28 cellular contexts compared by ENCODE assay signal in the genomic region with DNA sequence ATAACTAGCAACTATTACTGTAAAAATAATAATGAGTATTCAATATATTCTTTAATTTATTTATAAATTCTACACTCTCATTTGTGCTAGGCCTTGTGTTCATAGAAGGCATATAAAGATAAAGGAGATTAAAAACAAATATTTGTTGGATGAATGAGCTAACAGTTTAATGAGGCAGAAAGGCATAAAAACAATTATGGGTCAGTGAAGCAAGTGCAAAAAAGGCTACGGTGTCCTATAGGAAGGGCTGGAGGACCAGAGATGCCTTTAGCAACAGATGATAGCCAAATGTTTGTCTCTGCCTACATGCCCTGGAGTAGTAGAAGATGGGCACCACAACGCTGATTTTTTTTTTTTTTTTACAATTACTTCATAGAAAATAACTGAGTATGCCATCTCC. TPM values are rescaled to one million over a fixed set of nuclear protein-coding genes. Genes with fewer than 3 reads are reported as not detected.
"Had no signal": no experiment of that assay in that cellular context is flagged by ENCODE, and none has a peak within 500 bp of the region (broad histone marks: within the 10 kb centered on the region; RNA-seq: fewer than 3 reads in every experiment).

No MANE protein-coding gene starts in this region.

- H3K27ac Mint-ChIP-seq: T-cell, T-helper 17 cell had no signal

- DNase-seq: Karpas-422, KBM-7, MM.1S, MV-4-11, NCI-H1092, NCI-H1105, NCI-H1417 treated with DMSO at 0.1 percent for 48 hours, NCI-H1436 treated with DMSO at 0.1 percent for 48 hours, NCI-H1694 treated with DMSO at 0.1 percent for 48 hours, NCI-H187 treated with DMSO at 0.1 percent for 48 hours, NCI-H2029, NCI-H2081, NCI-H2227 treated with DMSO at 0.1 percent for 48 hours, NCI-H345, NCI-H446, NCI-H510A, NCI-H524, NCI-H526, NCI-H774, PC-9, SHP77, SIG-M5, SJCRH30, T-cell, T-helper 17 cell had no signal

- H3K4me1 Mint-ChIP-seq: T-cell, T-helper 17 cell had no signal

- H3K36me3 Mint-ChIP-seq: T-cell had no signal

- H3K9me3 Mint-ChIP-seq: T-cell had no signal

- H3K4me3 Mint-ChIP-seq: T-cell, T-helper 17 cell had no signal

- FAIRE-seq: RCC 7860 had no signal

RNA-seq across cellular contexts. Expression of a gene that starts 45.7 kb away (rescaled TPM):
- total RNA-seq: LHCN-M2, OCI-LY7, SJCRH30 had no signal
